ENCODE assay signal across 10 cellular contexts in genomic region chr9:7121055-7121454, GRCh38.
DNase-seq lines count a peak whose midpoint lies in the region; ATAC-seq, FAIRE-seq and TF ChIP-seq lines count a peak whose summit lies in the region.
"Had no signal": no experiment of that assay in that cellular context is flagged by ENCODE, and none has a peak within 500 bp of the region (broad histone marks: within the 10 kb centered on the region; RNA-seq: fewer than 3 reads in every experiment).

No MANE protein-coding gene starts in this region.

- peak overlapping the region in 1 of 7 donors; percentile 12 for H3K4me3 Mint-ChIP-seq in CD8-positive, alpha-beta memory T cell
- H3K4me3 Mint-ChIP-seq in activated CD4-positive, alpha-beta memory T cell treated with anti-CD3 and anti-CD28 coated beads, Interleukin-2, amount 10 ng/mL, durations not matched to agents 7 days and 5 days, result no peak overlapping the region

- intact Hi-C loops in K562 (cut with micrococcal nuclease), result no loop called here

- H3K4me2 ChIP-seq in K562 (ENCODE audit: insufficient read depth, low read length), result no peak overlapping the region

- in situ Hi-C loops in K562 (cut with MboI), result no loop called here

- CTCF ChIA-PET in CD8-positive, alpha-beta memory T cell (lab: Charles Lee), result no interaction called here
- CTCF ChIA-PET in K562 (lab: Yijun Ruan, JAX; ENCODE audit: low intra/inter-chr PET ratio), result no interaction called here
- CTCF ChIA-PET in activated CD4-positive, alpha-beta memory T cell treated with anti-CD3 and anti-CD28 coated beads, Interleukin-2, amount 10 ng/mL, durations not matched to agents 7 days and 5 days (lab: Charles Lee), result no interaction called here

- POLR2A ChIA-PET in CD8-positive, alpha-beta memory T cell (lab: Charles Lee), result no interaction called here
- POLR2A ChIA-PET in K562 (lab: Yijun Ruan, JAX), result no interaction called here
- POLR2A ChIA-PET in activated CD4-positive, alpha-beta memory T cell treated with anti-CD3 and anti-CD28 coated beads, Interleukin-2, amount 10 ng/mL, durations not matched to agents 7 days and 5 days (lab: Charles Lee), result no interaction called here

- WGBS in K562 (ENCODE audit: insufficient coverage, low coverage, missing lambda C conversion rate), result 0% methylated on average over 2 of the region's 2 CpGs
- WGBS in gastroesophageal sphincter (ENCODE audit: low coverage in 1 of 2), 2 donors, result 92 to 100% methylated on average over 2 of the region's 2 CpGs

- BruUV-seq in K562 (replicated peaks; lab: Mats Ljungman, UMichigan), result no TSS peak

- peak; percentile 65 for FAIRE-seq in K562 (lab: Jason Lieb, UNC)
- FAIRE-seq: pancreas had no signal

- H3K79me2 ChIP-seq in K562 (ENCODE audit: control insufficient read depth, insufficient read depth, low read length), result no peaks in the 10 kb centered on the region

- H3K4me3 ChIP-seq in CD8-positive, alpha-beta memory T cell (ENCODE audit: low read length), result no peak overlapping the region
- H3K4me3 ChIP-seq in K562 (no peak overlapping the region), gastroesophageal sphincter (no peak overlapping the region)
- H3K4me3 ChIP-seq: pancreas had no signal

- TF ChIP-seq EP300 in K562 (IDR thresholded peaks at IDR 0.05; ENCODE audit: low read length) (no peak), gastroesophageal sphincter (IDR thresholded peaks at IDR 0.05) (no peak)

- H3K9ac ChIP-seq in K562 (ENCODE audit: insufficient read depth in 1 of 2, low read depth in 2 of 2, low read length in 2 of 2), result no peak overlapping the region

- H3K9me3 ChIP-seq in CD8-positive, alpha-beta memory T cell (ENCODE audit: low read length), result no peaks in the 10 kb centered on the region
- no peaks in the 10 kb centered on the region for H3K9me3 ChIP-seq in K562 (replicated peaks; ENCODE audit: control insufficient read depth, insufficient read depth, low read depth, low read length)
- no peaks in the 10 kb centered on the region for H3K9me3 ChIP-seq in gastroesophageal sphincter
- H3K9me3 ChIP-seq: pancreas had no signal

- no peaks in the 10 kb centered on the region for H3K9me1 ChIP-seq in K562 (ENCODE audit: control insufficient read depth, insufficient read depth, low read length)

- peaks cover 8% of the 10 kb centered on the region for H3K4me1 ChIP-seq in CD8-positive, alpha-beta memory T cell (ENCODE audit: insufficient read depth, low read length)
- H3K4me1 ChIP-seq in K562 (replicated peaks in 1 of 2; ENCODE audit: control insufficient read depth in 2 of 2, insufficient read depth in 2 of 2, low read length in 2 of 2) (peaks cover 0 to 4% of the 10 kb centered on the region in 2 experiments; a peak in 2 of 5 replicates), gastroesophageal sphincter (no peaks in the 10 kb centered on the region)

- peaks cover 10 to 49% (median 16%) of the 10 kb centered on the region in 3 donors for H3K36me3 Mint-ChIP-seq in CD8-positive, alpha-beta memory T cell
- peaks cover 30% of the 10 kb centered on the region for H3K36me3 Mint-ChIP-seq in activated CD4-positive, alpha-beta memory T cell treated with anti-CD3 and anti-CD28 coated beads, Interleukin-2, amount 10 ng/mL, durations not matched to agents 7 days and 5 days (ENCODE audit: low read depth)

- TF ChIP-seq POLR2A in K562 (conservative IDR thresholded peaks at IDR 0.05), result no peak
- no peak for TF ChIP-seq POLR2A in gastroesophageal sphincter (IDR thresholded peaks at IDR 0.05)

- ATAC-seq in GM19351 (IDR thresholded peaks at IDR 0.05; ENCODE audit: unreplicated experiment) (peak; percentile 78), HG03159 (IDR thresholded peaks at IDR 0.05; ENCODE audit: unreplicated experiment) (peak; percentile 52), K562 (peak; percentile 80), gastroesophageal sphincter (no peak)

- no peaks in the 10 kb centered on the region for H3K27me3 ChIP-seq in CD8-positive, alpha-beta memory T cell (ENCODE audit: insufficient read depth, low read length, poor library complexity, severe bottlenecking)
- no peaks in the 10 kb centered on the region for H3K27me3 ChIP-seq in K562 (ENCODE audit: control insufficient read depth in 2 of 2, insufficient read depth in 2 of 2, low read length in 2 of 2)
- no peaks in the 10 kb centered on the region for H3K27me3 ChIP-seq in gastroesophageal sphincter
- H3K27me3 ChIP-seq: pancreas had no signal

- no peak for TF ChIP-seq RAD21 in K562 (CRISPR knock-in tag; conservative IDR thresholded peaks at IDR 0.05 in 1 of 2, IDR thresholded peaks at IDR 0.05 in 1 of 2)

- no peak for DNase-seq in CD8-positive, alpha-beta memory T cell
- peak; percentile 20 to 52 (median 26) for DNase-seq in K562 (ENCODE audit: extremely low read depth in 1 of 4, low spot score in 3 of 4)
- no peak for DNase-seq in activated CD8-positive, alpha-beta memory T cell treated with anti-CD3 and anti-CD28 coated beads, Interleukin-2, amount 50 U/mL, for 4 hours
- no peak for DNase-seq in activated CD4-positive, alpha-beta memory T cell treated with anti-CD3 and anti-CD28 coated beads, Interleukin-2, amount 10 ng/mL, durations not matched to agents 7 days and 5 days
- no peak for DNase-seq in NCI-H2081 treated with DMSO at 0.1 percent for 48 hours (lab: John Stamatoyannopoulos, UW)
- DNase-seq: head of caudate nucleus, pancreas had no signal

- no peak overlapping the region for H3K27ac ChIP-seq in CD8-positive, alpha-beta memory T cell (ENCODE audit: low read depth, low read length)
- H3K27ac ChIP-seq in K562 (ENCODE audit: extremely low read depth, low read depth, low read length), result no peak overlapping the region
- no peak overlapping the region for H3K27ac ChIP-seq in gastroesophageal sphincter

- TF ChIP-seq CTCF in K562 (IDR thresholded peaks at IDR 0.05 in 2 of 3, conservative IDR thresholded peaks at IDR 0.05 in 1 of 3; ENCODE audit: insufficient read depth in 2 of 3, low read depth in 1 of 3, low read length in 3 of 3) (no peak), gastroesophageal sphincter (IDR thresholded peaks at IDR 0.05) (no peak)

- H3K4me1 Mint-ChIP-seq in CD8-positive, alpha-beta memory T cell, result peaks cover 40 to 62% (median 52%) of the 10 kb centered on the region in 3 donors
- H3K4me1 Mint-ChIP-seq in activated CD4-positive, alpha-beta memory T cell treated with anti-CD3 and anti-CD28 coated beads, Interleukin-2, amount 10 ng/mL, durations not matched to agents 7 days and 5 days, result peaks cover 28% of the 10 kb centered on the region

- no peaks in the 10 kb centered on the region for H3K9me3 Mint-ChIP-seq in CD8-positive, alpha-beta memory T cell
- H3K9me3 Mint-ChIP-seq in activated CD4-positive, alpha-beta memory T cell treated with anti-CD3 and anti-CD28 coated beads, Interleukin-2, amount 10 ng/mL, durations not matched to agents 7 days and 5 days, result peaks cover 2% of the 10 kb centered on the region

- H4K20me1 ChIP-seq in K562 (replicated peaks; ENCODE audit: control insufficient read depth, insufficient read depth, low read length), result no peaks in the 10 kb centered on the region

- peak overlapping the region in 5 of 8 donors; percentile 42 to 76 (median 67) for H3K27ac Mint-ChIP-seq in CD8-positive, alpha-beta memory T cell
- H3K27ac Mint-ChIP-seq in activated CD4-positive, alpha-beta memory T cell treated with anti-CD3 and anti-CD28 coated beads, Interleukin-2, amount 10 ng/mL, durations not matched to agents 7 days and 5 days, result no peak overlapping the region

- peaks cover 9% of the 10 kb centered on the region for H3K36me3 ChIP-seq in CD8-positive, alpha-beta memory T cell (ENCODE audit: insufficient read depth, low read length)
- H3K36me3 ChIP-seq in K562 (ENCODE audit: control insufficient read depth, insufficient read depth, low read length), result no peaks in the 10 kb centered on the region
- peaks cover 0 to 13% of the 10 kb centered on the region in 2 donors for H3K36me3 ChIP-seq in gastroesophageal sphincter
- H3K36me3 ChIP-seq: pancreas had no signal

- H3K27me3 Mint-ChIP-seq in CD8-positive, alpha-beta memory T cell, result no peaks in the 10 kb centered on the region
- no peaks in the 10 kb centered on the region for H3K27me3 Mint-ChIP-seq in activated CD4-positive, alpha-beta memory T cell treated with anti-CD3 and anti-CD28 coated beads, Interleukin-2, amount 10 ng/mL, durations not matched to agents 7 days and 5 days

- H2AFZ ChIP-seq in K562 (ENCODE audit: low read depth, low read length), result no peak overlapping the region

TF ChIP-seq in K562, 482 proteins besides CTCF, POLR2A, EP300 and RAD21 (continues in another document):
- TF ChIP-seq, protein P1, sequence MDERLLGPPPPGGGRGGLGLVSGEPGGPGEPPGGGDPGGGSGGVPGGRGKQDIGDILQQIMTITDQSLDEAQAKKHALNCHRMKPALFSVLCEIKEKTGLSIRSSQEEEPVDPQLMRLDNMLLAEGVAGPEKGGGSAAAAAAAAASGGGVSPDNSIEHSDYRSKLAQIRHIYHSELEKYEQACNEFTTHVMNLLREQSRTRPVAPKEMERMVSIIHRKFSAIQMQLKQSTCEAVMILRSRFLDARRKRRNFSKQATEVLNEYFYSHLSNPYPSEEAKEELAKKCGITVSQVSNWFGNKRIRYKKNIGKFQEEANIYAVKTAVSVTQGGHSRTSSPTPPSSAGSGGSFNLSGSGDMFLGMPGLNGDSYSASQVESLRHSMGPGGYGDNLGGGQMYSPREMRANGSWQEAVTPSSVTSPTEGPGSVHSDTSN (CRISPR knock-in tag; IDR thresholded peaks at IDR 0.05; ENCODE audit: low read depth), result no peak
- TF ChIP-seq, protein P1 (tag; conservative IDR thresholded peaks at IDR 0.05; ENCODE audit: low read depth), result no peak
- TF ChIP-seq MIER1 (IDR thresholded peaks at IDR 0.05; ENCODE audit: low read depth) (no peak), TAF1 (IDR thresholded peaks at IDR 0.05; ENCODE audit: control insufficient read depth, extremely low read depth, insufficient read depth, low read length, severe bottlenecking) (no peak), ZBTB7A (IDR thresholded peaks at IDR 0.05; ENCODE audit: borderline replicate concordance, control insufficient read depth, low read depth, low read length) (no peak), PHB (CRISPR knock-in tag; IDR thresholded peaks at IDR 0.05) (no peak), NFE2L1 (tag; IDR thresholded peaks at IDR 0.05; ENCODE audit: borderline replicate concordance, low read depth) (no peak), ZNF696 (CRISPR knock-in tag; conservative IDR thresholded peaks at IDR 0.05) (no peak), ZNF282 (CRISPR knock-in tag; IDR thresholded peaks at IDR 0.05) (no peak), GATAD2B (IDR thresholded peaks at IDR 0.05; ENCODE audit: borderline replicate concordance) (no peak), DACH1 (IDR thresholded peaks at IDR 0.05; ENCODE audit: partially characterized antibody) (no peak), TGIF2 (CRISPR knock-in tag; IDR thresholded peaks at IDR 0.05) (no peak)

Comparison
In these comparisons a context has a peak if more than half of its experiments do, and no peak if none do; other contexts are left out.
1. DNase-seq: peak in K562 (4 of 4); none in CD8-positive, alpha-beta memory T cell (0 of 5), activated CD8-positive, alpha-beta memory T cell treated with anti-CD3 and anti-CD28 coated beads, Interleukin-2, amount 50 U/mL, for 4 hours (single experiment), activated CD4-positive, alpha-beta memory T cell treated with anti-CD3 and anti-CD28 coated beads, Interleukin-2, amount 10 ng/mL, durations not matched to agents 7 days and 5 days (single experiment) and NCI-H2081 treated with DMSO at 0.1 percent for 48 hours (single experiment).